In genomic region chr9:124045076-124045829, GRCh38 we compare ENCODE assay signal across 8 cellular contexts. TPM values are rescaled to one million over a fixed set of nuclear protein-coding genes. Genes with fewer than 3 reads are reported as not detected.
A peak's percentile ranks its signal among the peaks of the same experiment; 100 is the strongest.
DNase-seq lines count a peak whose midpoint lies in the region; ATAC-seq and TF ChIP-seq lines count a peak whose summit lies in the region.

No MANE protein-coding gene starts in this region.

- peak; percentile 85 for ATAC-seq in aorta (ENCODE audit: low FRiP score)
- ATAC-seq in GM19397 (IDR thresholded peaks at IDR 0.05; ENCODE audit: unreplicated experiment), result no peak
- ATAC-seq in HG03135 (IDR thresholded peaks at IDR 0.05; ENCODE audit: unreplicated experiment), result no peak

- WGBS in liver, result 16% methylated on average over 49 of the region's 49 CpGs
- 7 to 8% methylated on average over 45 to 49 of the region's 49 CpGs for WGBS in aorta, 2 donors

- H3K4me1 ChIP-seq in liver (ENCODE audit: control insufficient read depth in 4 of 4, insufficient read depth in 4 of 4, low read length in 3 of 4), result peaks cover 3 to 17% (median 8%) of the 10 kb centered on the region in 4 donors
- H3K4me1 ChIP-seq in aorta (ENCODE audit: control insufficient read depth in 1 of 2, insufficient read depth in 2 of 2, low read length in 2 of 2), result no peaks in the 10 kb centered on the region

- H3K4me3 ChIP-seq in cardiac fibroblast (replicated peaks in 1 of 2; ENCODE audit: low read depth in 2 of 2, low read length in 2 of 2) (peak overlapping the region; percentile 38 to 43), liver (ENCODE audit: low read depth in 1 of 3, low read length in 3 of 3) (peak overlapping the region in 2 of 3 donors; percentile 45 to 52), aorta (ENCODE audit: low read length in 2 of 2) (peak overlapping the region; percentile 22 to 41)

- H3K27me3 ChIP-seq in liver (ENCODE audit: control insufficient read depth in 4 of 4, insufficient read depth in 4 of 4, low read length in 3 of 4) (peaks cover 0 to 3% (median 0%) of the 10 kb centered on the region in 4 donors), aorta (ENCODE audit: control insufficient read depth in 1 of 2, insufficient read depth in 2 of 2, low read length in 1 of 2) (no peaks in the 10 kb centered on the region)

- H3K9ac ChIP-seq in liver (ENCODE audit: low read depth in 1 of 2, low read length in 2 of 2), result no peak overlapping the region

- no peak for TF ChIP-seq RAD21 in liver (IDR thresholded peaks at IDR 0.05)

- H3K9me3 ChIP-seq in liver (ENCODE audit: control insufficient read depth in 4 of 4, low read length in 3 of 4) (no peaks in the 10 kb centered on the region), aorta (ENCODE audit: control insufficient read depth, low read length) (no peaks in the 10 kb centered on the region)

- intact Hi-C loops in aorta (cut with DNase I), result no loop called here

- peak overlapping the region in 1 of 2 donors; percentile 23 for H3K27ac ChIP-seq in liver (ENCODE audit: low read depth in 1 of 2, low read length in 2 of 2)
- H3K27ac ChIP-seq in aorta (ENCODE audit: low read depth in 1 of 2, low read length in 2 of 2), result no peak overlapping the region

- TF ChIP-seq CTCF in cardiac fibroblast (IDR thresholded peaks at IDR 0.05; ENCODE audit: low read depth, low read length) (no peak), liver (IDR thresholded peaks at IDR 0.05; ENCODE audit: low read depth, low read length, missing input control) (no peak)

- DNase-seq in stimulated activated CD4-positive, alpha-beta T cell treated with anti-CD3 and anti-CD28 coated beads, Interleukin-15, amount 100 ng/mL, for 24 hours, result peak; percentile 47
- DNase-seq in stimulated activated CD4-positive, alpha-beta T cell treated with anti-CD3 and anti-CD28 coated beads, Interleukin-2, amount 100 ng/mL, for 48 hours, result no peak
- DNase-seq in cardiac fibroblast (ENCODE audit: low read depth in 2 of 2), result peak; percentile 62 to 84
- peak in 1 of 2 donors; percentile 84 for DNase-seq in aorta
- DNase-seq in stimulated activated CD4-positive, alpha-beta T cell treated with anti-CD3 and anti-CD28 coated beads, Interleukin-12 subunit alpha, Interleukin-12 subunit beta, amount 100 ng/mL, for 4 hours, result no peak

- H3K36me3 ChIP-seq in liver (ENCODE audit: control insufficient read depth in 4 of 4, insufficient read depth in 3 of 4, low read depth in 1 of 4, low read length in 3 of 4), result no peaks in the 10 kb centered on the region
- no peaks in the 10 kb centered on the region for H3K36me3 ChIP-seq in aorta (ENCODE audit: control insufficient read depth in 1 of 2, insufficient read depth in 2 of 2, low read length in 1 of 2)

TF ChIP-seq in liver, 16 proteins besides CTCF, POLR2A, EP300 and RAD21:
- TF ChIP-seq HNF4A (conservative IDR thresholded peaks at IDR 0.05) (peak in 1 of 2 donors; percentile 7), SP1 (IDR thresholded peaks at IDR 0.05) (no peak), HNF4G (IDR thresholded peaks at IDR 0.05) (no peak), ATF3 (IDR thresholded peaks at IDR 0.05) (no peak), REST (IDR thresholded peaks at IDR 0.05) (no peak), NR2F2 (IDR thresholded peaks at IDR 0.05) (no peak), EGR1 (IDR thresholded peaks at IDR 0.05; ENCODE audit: low read depth in 2 of 2) (peak in 1 of 2 donors; percentile 81), YY1 (IDR thresholded peaks at IDR 0.05) (no peak), RXRA (IDR thresholded peaks at IDR 0.05) (no peak), JUND (IDR thresholded peaks at IDR 0.05) (no peak)

RNA-seq across cellular contexts. Expression of gene LHX2, which starts 33.7 kb away (rescaled TPM):
- 1 to 10 TPM; 2.0 to 2.5 TPM for total RNA-seq in liver
- polyA plus RNA-seq in liver, result 1 to 10 TPM; 2.0 to 2.2 TPM
- total RNA-seq in aorta, result under 1 TPM in 1 of 2 donors, not detected in 1; 0.26 TPM
- polyA plus RNA-seq in aorta, result under 1 TPM in 1 of 2 donors, not detected in 1; 0.38 TPM

Comparison
In these comparisons a context has a peak if more than half of its experiments do, and no peak if none do; other contexts are left out.
1. DNase-seq: peak in stimulated activated CD4-positive, alpha-beta T cell treated with anti-CD3 and anti-CD28 coated beads, Interleukin-15, amount 100 ng/mL, for 24 hours (single experiment) and cardiac fibroblast (2 of 2); none in stimulated activated CD4-positive, alpha-beta T cell treated with anti-CD3 and anti-CD28 coated beads, Interleukin-2, amount 100 ng/mL, for 48 hours (0 of 2) and stimulated activated CD4-positive, alpha-beta T cell treated with anti-CD3 and anti-CD28 coated beads, Interleukin-12 subunit alpha, Interleukin-12 subunit beta, amount 100 ng/mL, for 4 hours (single experiment).
2. Peak in every context shown above with its lines, with median percentiles within 50 percentile points of each other: H3K4me3 ChIP-seq.